In the genomic region with DNA sequence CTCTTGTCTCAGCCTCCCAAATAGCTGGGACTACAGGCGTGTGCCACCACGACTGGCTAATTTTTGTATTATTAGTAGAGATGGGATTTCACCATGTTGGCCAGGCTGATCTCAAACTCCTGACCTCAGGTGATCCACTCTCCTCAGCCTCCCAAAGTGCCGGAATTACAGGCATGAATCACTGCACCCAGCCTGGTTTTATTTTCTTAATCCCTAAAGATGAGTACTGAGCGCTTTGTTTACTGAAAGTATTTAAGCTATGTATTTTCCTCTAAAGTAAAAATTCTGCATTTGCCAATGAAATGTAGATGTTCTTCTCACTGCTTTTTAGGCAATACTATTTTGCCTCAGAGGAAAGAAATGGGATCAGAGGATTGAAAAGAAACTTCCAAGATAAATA, we compare ENCODE assay signal across 6 cellular contexts. TPM values are rescaled to one million over a fixed set of nuclear protein-coding genes. Genes with fewer than 3 reads are reported as not detected.
DNase-seq lines count a peak whose midpoint lies in the region; TF ChIP-seq lines count a peak whose summit lies in the region.
"Not testable (repeated sequence)": the region's sequence is repeated elsewhere in the genome, so short reads cannot be mapped to it uniquely, and the experiment has no call there.

No MANE protein-coding gene starts in this region.

- H3K9me3 ChIP-seq in MG63 = not testable (repeated sequence)

- H3K36me3 Mint-ChIP-seq in activated naive CD4-positive, alpha-beta T cell treated with anti-CD3 and anti-CD28 coated beads, Interleukin-2, amount 50 U/mL, for 24 hours = not testable (repeated sequence)

- not testable (repeated sequence) for H3K27me3 Mint-ChIP-seq in activated naive CD4-positive, alpha-beta T cell treated with anti-CD3 and anti-CD28 coated beads, Interleukin-2, amount 50 U/mL, for 24 hours

- not testable (repeated sequence) for H3K36me3 ChIP-seq in MG63

- H3K4me3 Mint-ChIP-seq in activated naive CD4-positive, alpha-beta T cell treated with anti-CD3 and anti-CD28 coated beads, Interleukin-2, amount 50 U/mL, for 24 hours = not testable (repeated sequence)

- H3K4me3 ChIP-seq in MG63; epithelial cell of esophagus (ENCODE audit: low read length): not testable (repeated sequence)

- TF ChIP-seq CTCF in epithelial cell of esophagus (IDR thresholded peaks at IDR 0.05; ENCODE audit: insufficient read depth, low read depth, low read length, missing control alignments) = not testable (repeated sequence)

- peaks cover 79% of the 10 kb centered on the region for H3K4me1 Mint-ChIP-seq in activated naive CD4-positive, alpha-beta T cell treated with anti-CD3 and anti-CD28 coated beads, Interleukin-2, amount 50 U/mL, for 24 hours

- H3K9me3 Mint-ChIP-seq in activated naive CD4-positive, alpha-beta T cell treated with anti-CD3 and anti-CD28 coated beads, Interleukin-2, amount 50 U/mL, for 24 hours = not testable (repeated sequence)

- H3K27ac Mint-ChIP-seq in activated naive CD4-positive, alpha-beta T cell treated with anti-CD3 and anti-CD28 coated beads, Interleukin-2, amount 50 U/mL, for 24 hours = peak overlapping the region; percentile 23

- not testable (repeated sequence) for H3K27me3 ChIP-seq in MG63

- peak; percentile 73 for DNase-seq in HCEC 1CT
- peak; percentile 14 for DNase-seq in MG63
- DNase-seq in amniotic stem cell (lab: John Stamatoyannopoulos, UW) = peak; percentile 5
- DNase-seq in epithelial cell of esophagus (ENCODE audit: low read depth) = peak; percentile 8
- DNase-seq in iris pigment epithelial cell (ENCODE audit: low read depth) = peak; percentile 70

RNA-seq across cellular contexts. Expression of a gene that starts 10.2 kb away (rescaled TPM):
- 68.1 and 81.6 TPM in 2 replicates for total RNA-seq in MG63 (2014; rRNA removed; shearing (Covaris generic); ENCODE audit: low replicate concordance)

RNA-seq across cellular contexts. Expression of a gene that starts 30.0 kb away (rescaled TPM):
- total RNA-seq in MG63 (2014; rRNA removed; shearing (Covaris generic); ENCODE audit: low replicate concordance) = 2.7 and 3.5 TPM in 2 replicates

Comparison
In these comparisons a context has a peak if more than half of its experiments do, and no peak if none do; other contexts are left out.
1. DNase-seq: peak in every context shown above with its lines; median percentile 73 in HCEC 1CT; 70 in iris pigment epithelial cell; 14 in MG63; 8 in epithelial cell of esophagus; 5 in amniotic stem cell.